ENCODE assay signal across 15 cellular contexts in the genomic region with DNA sequence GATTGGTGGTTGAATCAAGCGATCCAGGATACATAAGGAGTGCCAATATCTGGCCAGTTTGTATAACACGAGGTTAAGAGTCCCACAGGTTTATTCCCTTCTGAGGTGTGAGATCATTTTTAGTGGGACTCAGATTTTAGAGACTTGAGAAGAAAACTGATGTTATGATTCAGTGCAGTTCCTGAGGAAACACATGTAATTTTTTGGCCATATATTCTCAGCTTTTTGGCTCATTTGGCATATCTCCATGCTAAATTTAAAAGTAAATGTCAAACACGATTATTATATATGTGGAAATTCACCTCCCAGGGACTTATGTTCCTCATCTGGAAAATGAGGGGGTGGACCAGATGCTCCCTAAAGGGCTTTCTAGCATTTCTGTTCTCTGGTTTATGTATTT. TPM values are rescaled to one million over a fixed set of nuclear protein-coding genes. Genes with fewer than 3 reads are reported as not detected.
DNase-seq lines count a peak whose midpoint lies in the region; ATAC-seq and TF ChIP-seq lines count a peak whose summit lies in the region.
"Had no signal": no experiment of that assay in that cellular context is flagged by ENCODE, and none has a peak within 500 bp of the region (broad histone marks: within the 10 kb centered on the region; RNA-seq: fewer than 3 reads in every experiment).

No MANE protein-coding gene starts in this region.

- peaks cover 32% of the 10 kb centered on the region for H3K4me1 Mint-ChIP-seq in chondrocyte (ENCODE audit: low read depth)
- H3K4me1 Mint-ChIP-seq: CD4-positive, CD25-positive, alpha-beta regulatory T cell had no signal

- H3K4me2 ChIP-seq in parathyroid adenoma (ENCODE audit: low read length), result no peak overlapping the region
- H3K4me2 ChIP-seq: BLaER1 treated with 17β-estradiol and CSF1 and Interleukin-3, amounts not matched to agents 10 nM and 100 nM had no signal

- H3K9me3 ChIP-seq in parathyroid adenoma (ENCODE audit: control insufficient read depth, low read length), result no peaks in the 10 kb centered on the region
- H3K9me3 ChIP-seq in HAP-1, result no peaks in the 10 kb centered on the region
- H3K9me3 ChIP-seq: BLaER1 treated with 17β-estradiol and CSF1 and Interleukin-3, amounts not matched to agents 10 nM and 100 nM had no signal

- in situ Hi-C loops in HAP-1 (cut with MboI; ENCODE audit: low sequenced_read_pairs), result no loop called here

- no peak overlapping the region for H3K4me3 ChIP-seq in parathyroid adenoma (ENCODE audit: low read depth, low read length)
- H3K4me3 ChIP-seq in HAP-1, result no peak overlapping the region
- H3K4me3 ChIP-seq: BLaER1 treated with 17β-estradiol and CSF1 and Interleukin-3, amounts not matched to agents 10 nM and 100 nM; GM12878 had no signal

- H2AFZ ChIP-seq in parathyroid adenoma, result peak overlapping the region; percentile 28

- intact Hi-C loops in left colon (cut with DNase I, micrococcal nuclease), result no loop called here

- peak; percentile 18 for DNase-seq in AG09319 (ENCODE audit: extremely low read depth, low read depth)
- no peak for DNase-seq in chondrocyte (ENCODE audit: low spot score)
- DNase-seq in inferior parietal cortex (ENCODE audit: extremely low spot score), result peak; percentile 53
- DNase-seq in left colon, result no peak
- DNase-seq in activated effector memory CD4-positive, alpha-beta T cell treated with anti-CD3 and anti-CD28 coated beads, Interleukin-2, amount 50 U/mL, for 16 hours, result no peak
- no peak for DNase-seq in HAP-1 (ENCODE audit: low spot score in 2 of 2)
- DNase-seq: AML-193; CD4-positive, CD25-positive, alpha-beta regulatory T cell; DMS53; IMR-90 had no signal

- H3K79me2 ChIP-seq in parathyroid adenoma, result no peaks in the 10 kb centered on the region

- no peak overlapping the region for H3K9ac ChIP-seq in parathyroid adenoma
- H3K9ac ChIP-seq: BLaER1 treated with 17β-estradiol and CSF1 and Interleukin-3, amounts not matched to agents 10 nM and 100 nM had no signal

- peak overlapping the region; percentile 29 for H3K27ac Mint-ChIP-seq in chondrocyte (ENCODE audit: unreplicated experiment)
- H3K27ac Mint-ChIP-seq: CD4-positive, CD25-positive, alpha-beta regulatory T cell had no signal

- no peaks in the 10 kb centered on the region for H3K36me3 Mint-ChIP-seq in chondrocyte (ENCODE audit: low read depth)
- H3K36me3 Mint-ChIP-seq: CD4-positive, CD25-positive, alpha-beta regulatory T cell had no signal

- no peaks in the 10 kb centered on the region for H3K27me3 ChIP-seq in parathyroid adenoma (ENCODE audit: control insufficient read depth, insufficient read depth, low read length)
- peaks cover 3% of the 10 kb centered on the region; the same call in 1 of the 2 replicates for H3K27me3 ChIP-seq in HAP-1 (ENCODE audit: low read depth)
- H3K27me3 ChIP-seq: BLaER1 treated with 17β-estradiol and CSF1 and Interleukin-3, amounts not matched to agents 10 nM and 100 nM had no signal

- peaks cover 3% of the 10 kb centered on the region for H3K4me1 ChIP-seq in parathyroid adenoma
- no peaks in the 10 kb centered on the region for H3K4me1 ChIP-seq in HAP-1

- no peak overlapping the region for H3K27ac ChIP-seq in parathyroid adenoma
- H3K27ac ChIP-seq: 22Rv1; BLaER1 treated with 17β-estradiol and CSF1 and Interleukin-3, amounts not matched to agents 10 nM and 100 nM had no signal

- ATAC-seq in HG03135 (IDR thresholded peaks at IDR 0.05; ENCODE audit: unreplicated experiment) (no peak), left colon (no peak)
- ATAC-seq: GM12878 had no signal

- no peak overlapping the region for H3K4me3 Mint-ChIP-seq in chondrocyte (ENCODE audit: unreplicated experiment)
- H3K4me3 Mint-ChIP-seq: CD4-positive, CD25-positive, alpha-beta regulatory T cell had no signal

- H3K36me3 ChIP-seq in parathyroid adenoma (ENCODE audit: control insufficient read depth, insufficient read depth, low read length), result no peaks in the 10 kb centered on the region
- H3K36me3 ChIP-seq in HAP-1 (replicated peaks), result no peaks in the 10 kb centered on the region
- H3K36me3 ChIP-seq: BLaER1 treated with 17β-estradiol and CSF1 and Interleukin-3, amounts not matched to agents 10 nM and 100 nM had no signal

- H3K9me3 Mint-ChIP-seq in chondrocyte (ENCODE audit: low read depth), result no peaks in the 10 kb centered on the region
- H3K9me3 Mint-ChIP-seq: CD4-positive, CD25-positive, alpha-beta regulatory T cell had no signal

- H3K27me3 Mint-ChIP-seq in chondrocyte (ENCODE audit: low read depth), result no peaks in the 10 kb centered on the region

- TF ChIP-seq CTCF in AG09319 (IDR thresholded peaks at IDR 0.05; ENCODE audit: low read depth, low read length) (no peak), chondrocyte (IDR thresholded peaks at IDR 0.05) (no peak), parathyroid adenoma (IDR thresholded peaks at IDR 0.05) (no peak)

RNA-seq across cellular contexts. Expression of a gene that starts 39.2 kb away (rescaled TPM):
- total RNA-seq in chondrocyte, result 143 to 175 TPM (median 145 TPM) in 3 replicates
- 100 to 1,000 TPM; 137 to 148 TPM for total RNA-seq in left colon

Comparison
In these comparisons a context has a peak if more than half of its experiments do, and no peak if none do; other contexts are left out.
1. DNase-seq: peak in AG09319 (single experiment) and inferior parietal cortex (single experiment); none in chondrocyte (single experiment), left colon (0 of 2), activated effector memory CD4-positive, alpha-beta T cell treated with anti-CD3 and anti-CD28 coated beads, Interleukin-2, amount 50 U/mL, for 16 hours (single experiment) and HAP-1 (0 of 2).